ENCODE assay signal across 1 cellular context in the genomic region with DNA sequence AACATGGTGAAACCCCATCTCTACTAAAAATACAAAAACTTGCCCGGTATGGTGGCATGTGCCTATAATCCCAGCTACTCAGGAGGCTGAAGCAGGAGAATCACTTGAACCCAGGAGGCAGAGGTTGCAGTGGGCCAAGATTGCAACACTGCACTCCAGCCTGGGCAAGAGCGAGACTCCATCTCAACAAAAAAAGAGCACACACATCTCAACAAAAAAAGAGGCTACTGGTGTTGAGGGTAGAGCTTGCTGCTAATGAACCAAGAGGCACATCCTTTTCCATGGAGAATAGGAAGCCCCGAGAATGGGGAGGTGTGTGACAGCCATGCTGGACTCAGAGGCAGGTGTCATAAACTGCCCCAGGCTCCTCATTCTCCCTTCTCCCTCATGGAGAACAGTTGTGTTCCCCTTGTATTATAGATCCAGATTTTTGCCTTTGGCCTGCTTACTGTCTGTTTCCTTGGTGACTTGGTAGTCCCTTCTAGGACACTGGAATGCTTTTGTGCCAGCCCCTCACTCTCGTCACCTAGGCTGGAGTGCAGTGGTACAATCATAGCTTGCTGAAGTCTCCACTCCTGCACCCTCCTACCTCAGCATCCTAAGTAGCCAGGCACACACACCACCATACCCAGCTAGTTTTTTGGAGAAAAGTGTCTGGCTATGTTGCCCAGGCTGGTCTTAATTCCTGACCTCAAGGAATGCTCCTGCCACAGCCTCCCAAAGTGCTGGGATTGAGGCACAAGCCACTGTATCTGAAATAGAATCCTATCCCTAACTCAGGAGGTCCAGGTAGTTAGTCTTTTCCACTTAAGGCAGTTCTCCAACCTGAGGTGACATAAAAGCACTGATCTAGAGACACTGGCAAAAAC.
TF ChIP-seq lines count a peak whose summit lies in the region.

No MANE protein-coding gene starts in this region.

TF ChIP-seq in K562, 482 proteins besides CTCF, POLR2A, EP300 and RAD21 (continued from another document and continues in another):
- TF ChIP-seq MBD1 (CRISPR knock-in tag; IDR thresholded peaks at IDR 0.05) (no peak), BRD9 (IDR thresholded peaks at IDR 0.05; ENCODE audit: low read depth, partially characterized antibody) (no peak), FOS (IDR thresholded peaks at IDR 0.05; ENCODE audit: extremely low read depth, insufficient read length) (no peak), RREB1 (CRISPR knock-in tag; IDR thresholded peaks at IDR 0.05) (no peak), KHSRP (IDR thresholded peaks at IDR 0.05) (no peak), HCFC1 (IDR thresholded peaks at IDR 0.05; ENCODE audit: low read depth, low read length) (no peak), SREBF1 (IDR thresholded peaks at IDR 0.05; ENCODE audit: borderline replicate concordance, low read depth, low read length) (no peak), BCOR (IDR thresholded peaks at IDR 0.05) (0 out of 2 replicates have a peak, but pooled peaks have one; percentile 13), ZBED1 (IDR thresholded peaks at IDR 0.05) (0 out of 2 replicates have a peak, but pooled peaks have one; percentile 26), TSC22D4 (tag; IDR thresholded peaks at IDR 0.05) (no peak), SIX5 (IDR thresholded peaks at IDR 0.05; ENCODE audit: borderline replicate concordance in 1 of 2, insufficient read depth in 1 of 2, low read depth in 1 of 2, low read length in 2 of 2) (no peak), SMAD3 (CRISPR knock-in tag; conservative IDR thresholded peaks at IDR 0.05) (no peak), YY1 (IDR thresholded peaks at IDR 0.05; ENCODE audit: borderline replicate concordance in 1 of 3, control insufficient read depth in 1 of 3, extremely low read depth in 1 of 3, insufficient read depth in 3 of 3, insufficient read length in 1 of 3, insufficient replicate concordance in 2 of 3, low read depth in 1 of 3, low read length in 2 of 3) (peak in 1 of 3 experiments; percentile 23), KDM5B (IDR thresholded peaks at IDR 0.05; ENCODE audit: insufficient replicate concordance, low read depth, low read length) (peak; percentile 68), CHD2 (IDR thresholded peaks at IDR 0.05; ENCODE audit: low read depth, low read length) (peak; percentile 40; the same call in 1 of the 2 replicates), CGGBP1 (CRISPR knock-in tag; IDR thresholded peaks at IDR 0.05) (0 out of 2 replicates have a peak, but pooled peaks have one; percentile 3), SRSF1 (IDR thresholded peaks at IDR 0.05; ENCODE audit: low read depth, low read length) (no peak), NR2C2 (CRISPR knock-in tag; IDR thresholded peaks at IDR 0.05) (no peak), NR2C2 (tag; IDR thresholded peaks at IDR 0.05) (no peak), ZNF655 (CRISPR knock-in tag; IDR thresholded peaks at IDR 0.05) (no peak), THRB (CRISPR knock-in tag; conservative IDR thresholded peaks at IDR 0.05) (peak; percentile 14; the same call in 1 of the 2 replicates), MEF2A (IDR thresholded peaks at IDR 0.05; ENCODE audit: control insufficient read depth, low read depth, low read length) (no peak), MTA2 (IDR thresholded peaks at IDR 0.05; ENCODE audit: low read depth) (no peak), ZNF707 (CRISPR knock-in tag; conservative IDR thresholded peaks at IDR 0.05) (no peak), CBX1 (IDR thresholded peaks at IDR 0.05; ENCODE audit: low read depth) (0 out of 2 replicates have a peak, but pooled peaks have one; percentile 5), ZNF696 (CRISPR knock-in tag; conservative IDR thresholded peaks at IDR 0.05) (0 out of 2 replicates have a peak, but pooled peaks have one; percentile 12), PML (IDR thresholded peaks at IDR 0.05; ENCODE audit: low read length) (peak; percentile 65; the same call in 1 of the 2 replicates), ZHX1 (conservative IDR thresholded peaks at IDR 0.05; ENCODE audit: low read length) (no peak)
- TF ChIP-seq, protein P1, sequence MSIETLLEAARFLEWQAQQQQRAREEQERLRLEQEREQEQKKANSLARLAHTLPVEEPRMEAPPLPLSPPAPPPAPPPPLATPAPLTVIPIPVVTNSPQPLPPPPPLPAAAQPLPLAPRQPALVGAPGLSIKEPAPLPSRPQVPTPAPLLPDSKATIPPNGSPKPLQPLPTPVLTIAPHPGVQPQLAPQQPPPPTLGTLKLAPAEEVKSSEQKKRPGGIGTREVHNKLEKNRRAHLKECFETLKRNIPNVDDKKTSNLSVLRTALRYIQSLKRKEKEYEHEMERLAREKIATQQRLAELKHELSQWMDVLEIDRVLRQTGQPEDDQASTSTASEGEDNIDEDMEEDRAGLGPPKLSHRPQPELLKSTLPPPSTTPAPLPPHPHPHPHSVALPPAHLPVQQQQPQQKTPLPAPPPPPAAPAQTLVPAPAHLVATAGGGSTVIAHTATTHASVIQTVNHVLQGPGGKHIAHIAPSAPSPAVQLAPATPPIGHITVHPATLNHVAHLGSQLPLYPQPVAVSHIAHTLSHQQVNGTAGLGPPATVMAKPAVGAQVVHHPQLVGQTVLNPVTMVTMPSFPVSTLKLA (conservative IDR thresholded peaks at IDR 0.05): no peak
- TF ChIP-seq, protein P2, sequence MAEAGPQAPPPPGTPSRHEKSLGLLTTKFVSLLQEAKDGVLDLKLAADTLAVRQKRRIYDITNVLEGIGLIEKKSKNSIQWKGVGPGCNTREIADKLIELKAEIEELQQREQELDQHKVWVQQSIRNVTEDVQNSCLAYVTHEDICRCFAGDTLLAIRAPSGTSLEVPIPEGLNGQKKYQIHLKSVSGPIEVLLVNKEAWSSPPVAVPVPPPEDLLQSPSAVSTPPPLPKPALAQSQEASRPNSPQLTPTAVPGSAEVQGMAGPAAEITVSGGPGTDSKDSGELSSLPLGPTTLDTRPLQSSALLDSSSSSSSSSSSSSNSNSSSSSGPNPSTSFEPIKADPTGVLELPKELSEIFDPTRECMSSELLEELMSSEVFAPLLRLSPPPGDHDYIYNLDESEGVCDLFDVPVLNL (CRISPR knock-in tag; IDR thresholded peaks at IDR 0.05; ENCODE audit: low read depth): no peak
- TF ChIP-seq, protein P3, sequence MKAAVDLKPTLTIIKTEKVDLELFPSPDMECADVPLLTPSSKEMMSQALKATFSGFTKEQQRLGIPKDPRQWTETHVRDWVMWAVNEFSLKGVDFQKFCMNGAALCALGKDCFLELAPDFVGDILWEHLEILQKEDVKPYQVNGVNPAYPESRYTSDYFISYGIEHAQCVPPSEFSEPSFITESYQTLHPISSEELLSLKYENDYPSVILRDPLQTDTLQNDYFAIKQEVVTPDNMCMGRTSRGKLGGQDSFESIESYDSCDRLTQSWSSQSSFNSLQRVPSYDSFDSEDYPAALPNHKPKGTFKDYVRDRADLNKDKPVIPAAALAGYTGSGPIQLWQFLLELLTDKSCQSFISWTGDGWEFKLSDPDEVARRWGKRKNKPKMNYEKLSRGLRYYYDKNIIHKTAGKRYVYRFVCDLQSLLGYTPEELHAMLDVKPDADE (conservative IDR thresholded peaks at IDR 0.05; ENCODE audit: control insufficient read depth, low read depth, low read length): no peak
- TF ChIP-seq, protein P4, sequence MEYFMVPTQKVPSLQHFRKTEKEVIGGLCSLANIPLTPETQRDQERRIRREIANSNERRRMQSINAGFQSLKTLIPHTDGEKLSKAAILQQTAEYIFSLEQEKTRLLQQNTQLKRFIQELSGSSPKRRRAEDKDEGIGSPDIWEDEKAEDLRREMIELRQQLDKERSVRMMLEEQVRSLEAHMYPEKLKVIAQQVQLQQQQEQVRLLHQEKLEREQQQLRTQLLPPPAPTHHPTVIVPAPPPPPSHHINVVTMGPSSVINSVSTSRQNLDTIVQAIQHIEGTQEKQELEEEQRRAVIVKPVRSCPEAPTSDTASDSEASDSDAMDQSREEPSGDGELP (CRISPR knock-in tag; IDR thresholded peaks at IDR 0.05; ENCODE audit: borderline replicate concordance): no peak
- TF ChIP-seq, protein P5, sequence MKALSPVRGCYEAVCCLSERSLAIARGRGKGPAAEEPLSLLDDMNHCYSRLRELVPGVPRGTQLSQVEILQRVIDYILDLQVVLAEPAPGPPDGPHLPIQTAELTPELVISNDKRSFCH (CRISPR knock-in tag; IDR thresholded peaks at IDR 0.05): no peak
- TF ChIP-seq, protein P5 (tag; IDR thresholded peaks at IDR 0.05): no peak
